Comparison of ENCODE assay signal across 20 cellular contexts in the genomic region with DNA sequence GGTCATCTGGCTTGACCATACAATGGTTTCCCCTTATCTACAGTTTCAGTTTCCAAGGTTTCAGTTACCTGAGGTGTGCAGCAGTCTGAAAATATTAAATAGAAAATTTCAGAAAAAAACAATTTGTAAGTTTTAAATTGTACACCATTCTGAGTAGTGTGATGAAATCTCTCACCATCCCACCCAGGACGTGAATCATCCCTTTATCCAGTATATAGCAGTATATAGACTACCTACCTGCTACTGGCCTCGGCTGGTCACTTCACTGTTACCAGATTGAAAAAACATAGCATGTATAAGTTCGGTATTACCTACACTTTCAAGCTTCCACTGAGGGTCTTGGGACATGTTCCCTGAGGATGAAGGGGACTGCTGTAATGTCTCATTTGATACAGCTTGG.
"Had no signal": no experiment of that assay in that cellular context is flagged by ENCODE, and none has a peak within 500 bp of the region (broad histone marks: within the 10 kb centered on the region; RNA-seq: fewer than 3 reads in every experiment).

No MANE protein-coding gene starts in this region.

- H3K9me3 ChIP-seq: pancreas, sigmoid colon, stomach, testis, upper lobe of right lung had no signal

- H3K27ac Mint-ChIP-seq: activated CD8-positive, alpha-beta memory T cell treated with anti-CD3 and anti-CD28 coated beads, Interleukin-2, amount 10 ng/mL, durations not matched to agents 7 days and 5 days; activated naive CD4-positive, alpha-beta T cell treated with anti-CD3 and anti-CD28 coated beads, Interleukin-2, amount 50 U/mL, for 24 hours; naive B cell; T-helper 2 cell treated with Interferon-gamma antibody and Interleukin-4, amounts not matched to agents 5 μg/mL and 100 μg/mL, for 36 hours had no signal

- H3K9me3 Mint-ChIP-seq: activated naive CD4-positive, alpha-beta T cell treated with anti-CD3 and anti-CD28 coated beads, Interleukin-2, amount 50 U/mL, for 24 hours; naive B cell; T-helper 2 cell treated with Interferon-gamma antibody and Interleukin-4, amounts not matched to agents 5 μg/mL and 100 μg/mL, for 36 hours had no signal

- ATAC-seq: activated CD8-positive, alpha-beta memory T cell treated with anti-CD3 and anti-CD28 coated beads, Interleukin-2, amount 10 ng/mL, durations not matched to agents 7 days and 5 days; heart left ventricle; left lobe of liver; upper lobe of right lung had no signal

- H3K27ac ChIP-seq: coronary artery, heart left ventricle, pancreas, sigmoid colon, stomach, testis, upper lobe of right lung had no signal

- DNase-seq: activated CD4-positive, alpha-beta T cell treated with anti-CD3 and anti-CD28 coated beads, Interleukin-2, amount 50 U/mL, for 4 hours; activated CD4-positive, CD25-positive, alpha-beta regulatory T cell; activated CD8-positive, alpha-beta memory T cell treated with anti-CD3 and anti-CD28 coated beads, Interleukin-2, amount 10 ng/mL, durations not matched to agents 7 days and 5 days; activated effector memory CD4-positive, alpha-beta T cell treated with Interleukin-2 at 50 U/mL for 16 hours; activated T-cell treated with anti-CD3 and anti-CD28 coated beads, Interleukin-2, amount 50 U/mL, for 1 hour; amniotic stem cell; central memory CD4-positive, alpha-beta T cell; foreskin melanocyte; heart left ventricle; naive B cell; pancreas; sigmoid colon; stimulated activated CD4-positive, alpha-beta T cell treated with anti-CD3 and anti-CD28 coated beads, Interleukin-1b, Interleukin-23, amount 100 ng/mL, for 48 hours; stomach; testis; upper lobe of right lung had no signal

- H3K27me3 ChIP-seq: heart left ventricle, pancreas, sigmoid colon, stomach, testis, upper lobe of right lung had no signal

- H3K4me3 Mint-ChIP-seq: activated CD8-positive, alpha-beta memory T cell treated with anti-CD3 and anti-CD28 coated beads, Interleukin-2, amount 10 ng/mL, durations not matched to agents 7 days and 5 days; naive B cell; T-helper 2 cell treated with Interferon-gamma antibody and Interleukin-4, amounts not matched to agents 5 μg/mL and 100 μg/mL, for 36 hours had no signal

- H3K36me3 ChIP-seq: pancreas, sigmoid colon had no signal

- H3K27me3 Mint-ChIP-seq: activated CD8-positive, alpha-beta memory T cell treated with anti-CD3 and anti-CD28 coated beads, Interleukin-2, amount 10 ng/mL, durations not matched to agents 7 days and 5 days; activated naive CD4-positive, alpha-beta T cell treated with anti-CD3 and anti-CD28 coated beads, Interleukin-2, amount 50 U/mL, for 24 hours; naive B cell had no signal

- H3K4me3 ChIP-seq: coronary artery, heart left ventricle, pancreas, sigmoid colon, stomach, testis, upper lobe of right lung had no signal
